1 cellular context compared by ENCODE assay signal in genomic region chr7:155283565-155284194, GRCh38.
TF ChIP-seq lines count a peak whose summit lies in the region.

No MANE protein-coding gene starts in this region.

TF ChIP-seq in GM23338, 12 proteins besides CTCF, POLR2A, EP300 and RAD21 (continued from another document):
- TF ChIP-seq, protein P1, sequence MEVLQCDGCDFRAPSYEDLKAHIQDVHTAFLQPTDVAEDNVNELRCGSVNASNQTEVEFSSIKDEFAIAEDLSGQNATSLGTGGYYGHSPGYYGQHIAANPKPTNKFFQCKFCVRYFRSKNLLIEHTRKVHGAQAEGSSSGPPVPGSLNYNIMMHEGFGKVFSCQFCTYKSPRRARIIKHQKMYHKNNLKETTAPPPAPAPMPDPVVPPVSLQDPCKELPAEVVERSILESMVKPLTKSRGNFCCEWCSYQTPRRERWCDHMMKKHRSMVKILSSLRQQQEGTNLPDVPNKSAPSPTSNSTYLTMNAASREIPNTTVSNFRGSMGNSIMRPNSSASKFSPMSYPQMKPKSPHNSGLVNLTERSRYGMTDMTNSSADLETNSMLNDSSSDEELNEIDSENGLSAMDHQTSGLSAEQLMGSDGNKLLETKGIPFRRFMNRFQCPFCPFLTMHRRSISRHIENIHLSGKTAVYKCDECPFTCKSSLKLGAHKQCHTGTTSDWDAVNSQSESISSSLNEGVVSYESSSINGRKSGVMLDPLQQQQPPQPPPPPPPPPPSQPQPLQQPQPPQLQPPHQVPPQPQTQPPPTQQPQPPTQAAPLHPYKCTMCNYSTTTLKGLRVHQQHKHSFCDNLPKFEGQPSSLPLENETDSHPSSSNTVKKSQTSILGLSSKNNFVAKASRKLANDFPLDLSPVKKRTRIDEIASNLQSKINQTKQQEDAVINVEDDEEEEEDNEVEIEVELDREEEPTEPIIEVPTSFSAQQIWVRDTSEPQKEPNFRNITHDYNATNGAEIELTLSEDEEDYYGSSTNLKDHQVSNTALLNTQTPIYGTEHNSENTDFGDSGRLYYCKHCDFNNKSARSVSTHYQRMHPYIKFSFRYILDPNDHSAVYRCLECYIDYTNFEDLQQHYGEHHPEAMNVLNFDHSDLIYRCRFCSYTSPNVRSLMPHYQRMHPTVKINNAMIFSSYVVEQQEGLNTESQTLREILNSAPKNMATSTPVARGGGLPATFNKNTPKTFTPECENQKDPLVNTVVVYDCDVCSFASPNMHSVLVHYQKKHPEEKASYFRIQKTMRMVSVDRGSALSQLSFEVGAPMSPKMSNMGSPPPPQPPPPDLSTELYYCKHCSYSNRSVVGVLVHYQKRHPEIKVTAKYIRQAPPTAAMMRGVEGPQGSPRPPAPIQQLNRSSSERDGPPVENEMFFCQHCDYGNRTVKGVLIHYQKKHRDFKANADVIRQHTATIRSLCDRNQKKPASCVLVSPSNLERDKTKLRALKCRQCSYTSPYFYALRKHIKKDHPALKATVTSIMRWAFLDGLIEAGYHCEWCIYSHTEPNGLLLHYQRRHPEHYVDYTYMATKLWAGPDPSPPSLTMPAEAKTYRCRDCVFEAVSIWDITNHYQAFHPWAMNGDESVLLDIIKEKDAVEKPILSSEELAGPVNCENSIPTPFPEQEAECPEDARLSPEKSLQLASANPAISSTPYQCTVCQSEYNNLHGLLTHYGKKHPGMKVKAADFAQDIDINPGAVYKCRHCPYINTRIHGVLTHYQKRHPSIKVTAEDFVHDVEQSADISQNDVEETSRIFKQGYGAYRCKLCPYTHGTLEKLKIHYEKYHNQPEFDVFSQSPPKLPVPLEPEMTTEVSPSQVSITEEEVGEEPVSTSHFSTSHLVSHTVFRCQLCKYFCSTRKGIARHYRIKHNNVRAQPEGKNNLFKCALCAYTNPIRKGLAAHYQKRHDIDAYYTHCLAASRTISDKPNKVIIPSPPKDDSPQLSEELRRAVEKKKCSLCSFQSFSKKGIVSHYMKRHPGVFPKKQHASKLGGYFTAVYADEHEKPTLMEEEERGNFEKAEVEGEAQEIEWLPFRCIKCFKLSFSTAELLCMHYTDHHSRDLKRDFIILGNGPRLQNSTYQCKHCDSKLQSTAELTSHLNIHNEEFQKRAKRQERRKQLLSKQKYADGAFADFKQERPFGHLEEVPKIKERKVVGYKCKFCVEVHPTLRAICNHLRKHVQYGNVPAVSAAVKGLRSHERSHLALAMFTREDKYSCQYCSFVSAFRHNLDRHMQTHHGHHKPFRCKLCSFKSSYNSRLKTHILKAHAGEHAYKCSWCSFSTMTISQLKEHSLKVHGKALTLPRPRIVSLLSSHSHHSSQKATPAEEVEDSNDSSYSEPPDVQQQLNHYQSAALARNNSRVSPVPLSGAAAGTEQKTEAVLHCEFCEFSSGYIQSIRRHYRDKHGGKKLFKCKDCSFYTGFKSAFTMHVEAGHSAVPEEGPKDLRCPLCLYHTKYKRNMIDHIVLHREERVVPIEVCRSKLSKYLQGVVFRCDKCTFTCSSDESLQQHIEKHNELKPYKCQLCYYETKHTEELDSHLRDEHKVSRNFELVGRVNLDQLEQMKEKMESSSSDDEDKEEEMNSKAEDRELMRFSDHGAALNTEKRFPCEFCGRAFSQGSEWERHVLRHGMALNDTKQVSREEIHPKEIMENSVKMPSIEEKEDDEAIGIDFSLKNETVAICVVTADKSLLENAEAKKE (CRISPR knock-in tag; IDR thresholded peaks at IDR 0.05), result no peak
- no peak for TF ChIP-seq ZNF114 (CRISPR knock-in tag; IDR thresholded peaks at IDR 0.05)
- TF ChIP-seq EZH2phosphoT487 (IDR thresholded peaks at IDR 0.05; ENCODE audit: unreplicated experiment), result no peak
- no peak for TF ChIP-seq NANOG (IDR thresholded peaks at IDR 0.05; ENCODE audit: borderline replicate concordance)
- TF ChIP-seq EZH2 (IDR thresholded peaks at IDR 0.05; ENCODE audit: low read depth, unreplicated experiment), result no peak
- TF ChIP-seq, protein P2, sequence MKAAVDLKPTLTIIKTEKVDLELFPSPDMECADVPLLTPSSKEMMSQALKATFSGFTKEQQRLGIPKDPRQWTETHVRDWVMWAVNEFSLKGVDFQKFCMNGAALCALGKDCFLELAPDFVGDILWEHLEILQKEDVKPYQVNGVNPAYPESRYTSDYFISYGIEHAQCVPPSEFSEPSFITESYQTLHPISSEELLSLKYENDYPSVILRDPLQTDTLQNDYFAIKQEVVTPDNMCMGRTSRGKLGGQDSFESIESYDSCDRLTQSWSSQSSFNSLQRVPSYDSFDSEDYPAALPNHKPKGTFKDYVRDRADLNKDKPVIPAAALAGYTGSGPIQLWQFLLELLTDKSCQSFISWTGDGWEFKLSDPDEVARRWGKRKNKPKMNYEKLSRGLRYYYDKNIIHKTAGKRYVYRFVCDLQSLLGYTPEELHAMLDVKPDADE (IDR thresholded peaks at IDR 0.05), result no peak
- TF ChIP-seq JUNB (IDR thresholded peaks at IDR 0.05; ENCODE audit: unreplicated experiment), result no peak
- no peak for TF ChIP-seq CREB1 (CRISPR knock-in tag; IDR thresholded peaks at IDR 0.05; ENCODE audit: low read depth)
